17 cellular contexts compared by ENCODE assay signal in the genomic region with DNA sequence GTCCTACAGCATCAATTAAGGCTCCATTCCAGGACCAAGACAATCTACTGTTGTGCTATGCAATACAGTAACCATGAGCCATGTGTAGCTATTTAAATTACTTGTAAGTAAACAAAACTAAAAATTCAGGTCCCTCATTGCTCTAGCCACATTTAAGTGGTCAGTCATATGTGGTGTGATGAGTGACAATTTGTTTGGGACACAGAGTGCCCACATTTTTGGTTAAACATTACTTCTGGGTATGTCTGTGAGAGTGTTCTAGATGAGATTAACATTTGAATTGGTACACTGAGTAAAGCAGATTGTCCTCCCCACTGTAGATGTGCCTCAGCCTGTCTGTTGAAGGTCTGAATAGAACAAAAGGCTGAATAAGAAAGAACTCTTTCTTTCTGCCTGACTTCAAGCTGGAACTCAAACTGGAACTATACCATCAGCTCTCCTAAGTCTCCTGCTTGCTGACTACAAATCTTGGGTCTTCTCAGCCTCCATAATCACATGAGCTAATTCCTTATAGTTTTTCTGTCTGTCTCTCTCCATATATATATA.
"Had no signal": no experiment of that assay in that cellular context is flagged by ENCODE, and none has a peak within 500 bp of the region (broad histone marks: within the 10 kb centered on the region; RNA-seq: fewer than 3 reads in every experiment).

No MANE protein-coding gene starts in this region.

- H3K27ac ChIP-seq: breast epithelium, gastrocnemius medialis, parathyroid adenoma, tibial artery had no signal

- H3K27me3 ChIP-seq: breast epithelium, gastrocnemius medialis, tibial artery had no signal

- H3K4me1 ChIP-seq: breast epithelium, gastrocnemius medialis, parathyroid adenoma, tibial artery had no signal

- H3K9me3 Mint-ChIP-seq: activated B cell treated with CpG ODN at 0.5 μM for 24 hours; activated naive CD8-positive, alpha-beta T cell treated with anti-CD3 and anti-CD28 coated beads, Interleukin-2, amount 10 ng/mL, durations not matched to agents 7 days and 5 days; activated T-cell treated with anti-CD3 and anti-CD28 coated beads, Interleukin-2, amount 50 U/mL, for 72 hours; T-helper 1 cell treated with Interleukin-12 subunit alpha and Interleukin-12 subunit beta and Interleukin-4 antibody, amounts not matched to agents 30 μg/mL and 1 μg/mL, for 36 hours had no signal

- H3K4me3 ChIP-seq: breast epithelium, gastrocnemius medialis, tibial artery had no signal

- H3K4me3 Mint-ChIP-seq: activated B cell treated with CpG ODN at 0.5 μM for 24 hours; activated CD8-positive, alpha-beta T cell treated with anti-CD3 and anti-CD28 coated beads, Interleukin-2, amount 10 ng/mL, durations not matched to agents 7 days and 5 days; activated naive CD8-positive, alpha-beta T cell treated with anti-CD3 and anti-CD28 coated beads, Interleukin-2, amount 10 ng/mL, durations not matched to agents 7 days and 5 days; T-helper 1 cell treated with Interleukin-12 subunit alpha and Interleukin-12 subunit beta and Interleukin-4 antibody, amounts not matched to agents 30 μg/mL and 1 μg/mL, for 36 hours had no signal

- H3K27me3 Mint-ChIP-seq: activated B cell treated with CpG ODN at 0.5 μM for 24 hours; activated naive CD8-positive, alpha-beta T cell treated with anti-CD3 and anti-CD28 coated beads, Interleukin-2, amount 10 ng/mL, durations not matched to agents 7 days and 5 days had no signal

- H3K36me3 ChIP-seq: breast epithelium, gastrocnemius medialis had no signal

- ATAC-seq: activated CD8-positive, alpha-beta T cell treated with anti-CD3 and anti-CD28 coated beads, Interleukin-2, amount 10 ng/mL, durations not matched to agents 7 days and 5 days; gastrocnemius medialis had no signal

- DNase-seq: activated B cell treated with CpG ODN at 0.5 μM for 24 hours; activated CD4-positive, alpha-beta T cell treated with anti-CD3 and anti-CD28 coated beads for 48 hours; activated CD8-positive, alpha-beta memory T cell treated with anti-CD3 and anti-CD28 coated beads, Interleukin-2, amount 50 U/mL, for 48 hours; activated CD8-positive, alpha-beta T cell treated with anti-CD3 and anti-CD28 coated beads, Interleukin-2, amount 10 ng/mL, durations not matched to agents 7 days and 5 days; activated gamma-delta T cell treated with Interleukin-2 at 50 U/mL for 16 hours; activated naive CD8-positive, alpha-beta T cell treated with anti-CD3 and anti-CD28 coated beads, Interleukin-2, amount 10 ng/mL, durations not matched to agents 7 days and 5 days; activated T-cell treated with anti-CD3 and anti-CD28 coated beads, Interleukin-2, amount 50 U/mL, for 72 hours; aorta; erythroblast; gastrocnemius medialis; retina; stimulated activated CD4-positive, alpha-beta T cell treated with anti-CD3 and anti-CD28 coated beads, Interleukin-12 subunit alpha, Interleukin-12 subunit beta, amount 100 ng/mL, for 4 hours; stimulated activated CD4-positive, alpha-beta T cell treated with anti-CD3 and anti-CD28 coated beads, Interleukin-2, amount 100 ng/mL, for 24 hours; tibial artery had no signal

- H3K9ac ChIP-seq: parathyroid adenoma had no signal

- H3K9me3 ChIP-seq: breast epithelium, gastrocnemius medialis, tibial artery had no signal

- H3K27ac Mint-ChIP-seq: activated B cell treated with CpG ODN at 0.5 μM for 24 hours; activated CD8-positive, alpha-beta T cell treated with anti-CD3 and anti-CD28 coated beads, Interleukin-2, amount 10 ng/mL, durations not matched to agents 7 days and 5 days; activated naive CD8-positive, alpha-beta T cell treated with anti-CD3 and anti-CD28 coated beads, Interleukin-2, amount 10 ng/mL, durations not matched to agents 7 days and 5 days had no signal
